Comparison of ENCODE assay signal across 10 cellular contexts in the genomic region with DNA sequence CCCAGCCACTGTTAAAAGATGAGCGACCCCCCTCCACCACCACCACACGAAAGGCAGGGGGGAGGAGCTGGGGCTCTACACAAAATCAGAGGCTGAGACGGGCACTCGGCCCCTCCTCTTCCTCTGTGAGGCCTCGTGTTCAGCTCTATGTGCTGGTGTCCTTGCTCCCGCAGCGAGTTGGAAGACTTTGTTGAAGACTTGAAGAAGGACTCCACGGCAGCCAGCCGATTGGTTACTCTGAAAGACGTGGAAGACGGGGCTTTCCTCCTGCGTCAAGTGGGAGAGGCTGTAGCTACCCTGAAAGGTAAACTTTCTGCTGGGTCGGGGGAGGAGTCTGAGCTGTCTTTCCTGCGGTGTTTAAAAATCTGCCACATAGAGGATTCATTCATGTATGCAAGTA.
DNase-seq lines count a peak whose midpoint lies in the region; ATAC-seq and TF ChIP-seq lines count a peak whose summit lies in the region.
"Had no signal": no experiment of that assay in that cellular context is flagged by ENCODE, and none has a peak within 500 bp of the region (broad histone marks: within the 10 kb centered on the region; RNA-seq: fewer than 3 reads in every experiment).

No MANE protein-coding gene starts in this region.

- H3K27me3 ChIP-seq in breast epithelium: no peaks in the 10 kb centered on the region
- H3K27me3 ChIP-seq in mammary epithelial cell (ENCODE audit: insufficient read depth, low read length): no peaks in the 10 kb centered on the region
- no peaks in the 10 kb centered on the region for H3K27me3 ChIP-seq in endodermal cell (ENCODE audit: control insufficient read depth, insufficient read depth, low read length, poor library complexity, severe bottlenecking)

- no peak overlapping the region for H2AFZ ChIP-seq in mammary epithelial cell (ENCODE audit: low read depth, low read length)

- H3K9me3 Mint-ChIP-seq in activated CD4-positive, alpha-beta memory T cell treated with anti-CD3 and anti-CD28 coated beads, Interleukin-2, amount 10 ng/mL, durations not matched to agents 7 days and 5 days: no peaks in the 10 kb centered on the region
- no peaks in the 10 kb centered on the region for H3K9me3 Mint-ChIP-seq in endodermal cell
- H3K9me3 Mint-ChIP-seq in stimulated activated naive CD8-positive, alpha-beta T cell treated with anti-CD3 and anti-CD28 coated beads, Interleukin-15, amount 100 ng/mL, for 72 hours: no peaks in the 10 kb centered on the region

- H3K4me1 ChIP-seq in breast epithelium (peaks cover 0 to 4% of the 10 kb centered on the region in 2 donors), mammary epithelial cell (ENCODE audit: insufficient read depth, low read length) (peaks cover 3% of the 10 kb centered on the region), endodermal cell (ENCODE audit: control insufficient read depth, insufficient read depth, low read length) (no peaks in the 10 kb centered on the region)

- H3K4me2 ChIP-seq in mammary epithelial cell (ENCODE audit: insufficient read depth, low read depth, low read length): no peak overlapping the region

- peak overlapping the region; percentile 34 to 62 for H3K27ac ChIP-seq in breast epithelium
- no peak overlapping the region for H3K27ac ChIP-seq in mammary epithelial cell (ENCODE audit: insufficient read depth, low read depth, low read length)
- no peak overlapping the region for H3K27ac ChIP-seq in endodermal cell (ENCODE audit: low read depth, low read length)

- no peak overlapping the region for H3K27ac Mint-ChIP-seq in activated CD4-positive, alpha-beta memory T cell treated with anti-CD3 and anti-CD28 coated beads, Interleukin-2, amount 10 ng/mL, durations not matched to agents 7 days and 5 days
- no peak overlapping the region for H3K27ac Mint-ChIP-seq in endodermal cell
- H3K27ac Mint-ChIP-seq in stimulated activated naive CD8-positive, alpha-beta T cell treated with anti-CD3 and anti-CD28 coated beads, Interleukin-15, amount 100 ng/mL, for 72 hours: peak overlapping the region; percentile 81 to 87

- no peaks in the 10 kb centered on the region for H3K9me3 ChIP-seq in breast epithelium
- H3K9me3 ChIP-seq in mammary epithelial cell (replicated peaks; ENCODE audit: insufficient read depth, low read length): no peaks in the 10 kb centered on the region
- no peaks in the 10 kb centered on the region for H3K9me3 ChIP-seq in endodermal cell (ENCODE audit: control insufficient read depth, low read length)

- POLR2A ChIA-PET in activated CD4-positive, alpha-beta memory T cell treated with anti-CD3 and anti-CD28 coated beads, Interleukin-2, amount 10 ng/mL, durations not matched to agents 7 days and 5 days (lab: Charles Lee): no interaction called here

- H3K4me3 Mint-ChIP-seq in activated CD4-positive, alpha-beta memory T cell treated with anti-CD3 and anti-CD28 coated beads, Interleukin-2, amount 10 ng/mL, durations not matched to agents 7 days and 5 days: no peak overlapping the region
- no peak overlapping the region for H3K4me3 Mint-ChIP-seq in endodermal cell
- H3K4me3 Mint-ChIP-seq in stimulated activated naive CD8-positive, alpha-beta T cell treated with anti-CD3 and anti-CD28 coated beads, Interleukin-15, amount 100 ng/mL, for 72 hours: peak overlapping the region; percentile 82 to 87

- no peaks in the 10 kb centered on the region for H3K36me3 Mint-ChIP-seq in activated CD4-positive, alpha-beta memory T cell treated with anti-CD3 and anti-CD28 coated beads, Interleukin-2, amount 10 ng/mL, durations not matched to agents 7 days and 5 days (ENCODE audit: low read depth)
- peaks cover 15% of the 10 kb centered on the region for H3K36me3 Mint-ChIP-seq in endodermal cell (ENCODE audit: low read depth)

- in situ Hi-C loops in mammary epithelial cell (cut with MboI; ENCODE audit: low sequenced_read_pairs in 2 of 2): loop anchor here (10.0 to 25.0 kb wide), 5 partner anchors 145 to 533 kb away; partner anchors contain the start of gene KIAA1217 (in 1 of the 2)

- no peaks in the 10 kb centered on the region for H3K36me3 ChIP-seq in breast epithelium
- H3K36me3 ChIP-seq in mammary epithelial cell (ENCODE audit: insufficient read depth, low read length): peaks cover 10% of the 10 kb centered on the region
- H3K36me3 ChIP-seq in endodermal cell (ENCODE audit: control insufficient read depth, insufficient read depth, low read length): peaks cover 25% of the 10 kb centered on the region

- intact Hi-C loops in breast epithelium (cut with DNase I; ENCODE audit: low total_unique reads): no loop called here
- intact Hi-C loops in mammary epithelial cell (cut with micrococcal nuclease): loop anchor here (1.0 to 5.0 kb wide), 2 partner anchors 158 to 526 kb away; no protein-coding TSS in a partner anchor

- 91% methylated on average over 4 of the region's 14 CpGs for WGBS in mammary epithelial cell (ENCODE audit: low coverage, missing lambda C conversion rate)
- 83 to 94% methylated on average over 8 to 14 of the region's 14 CpGs for WGBS in endodermal cell (ENCODE audit: insufficient coverage in 1 of 2, insufficient read length in 1 of 2), 2 experiments

- no peaks in the 10 kb centered on the region for H4K20me1 ChIP-seq in mammary epithelial cell (ENCODE audit: insufficient read depth, low read length)

- dilution Hi-C loops in mammary epithelial cell (cut with HindIII; ENCODE audit: low sequenced_read_pairs): no loop called here

- no peak overlapping the region for H3K9ac ChIP-seq in mammary epithelial cell (ENCODE audit: insufficient read depth, low read length)
- no peak overlapping the region for H3K9ac ChIP-seq in endodermal cell (ENCODE audit: extremely low read depth, low read length, poor library complexity, severe bottlenecking)

- H3K4me3 ChIP-seq in breast epithelium (no peak overlapping the region), mammary epithelial cell (replicated peaks in 1 of 3; ENCODE audit: insufficient read depth in 1 of 3, low read depth in 2 of 3, low read length in 3 of 3) (no peak overlapping the region), endodermal cell (ENCODE audit: low read length) (no peak overlapping the region)

- peaks cover 6% of the 10 kb centered on the region for H3K4me1 Mint-ChIP-seq in activated CD4-positive, alpha-beta memory T cell treated with anti-CD3 and anti-CD28 coated beads, Interleukin-2, amount 10 ng/mL, durations not matched to agents 7 days and 5 days
- H3K4me1 Mint-ChIP-seq in endodermal cell: peaks cover 6% of the 10 kb centered on the region
- H3K4me1 Mint-ChIP-seq in stimulated activated naive CD8-positive, alpha-beta T cell treated with anti-CD3 and anti-CD28 coated beads, Interleukin-15, amount 100 ng/mL, for 72 hours: peaks cover 16% of the 10 kb centered on the region

- ATAC-seq in stimulated activated naive CD8-positive, alpha-beta T cell treated with anti-CD3 and anti-CD28 coated beads, Interleukin-15, amount 100 ng/mL, for 72 hours: peak; percentile 82
- ATAC-seq in GM19328 (IDR thresholded peaks at IDR 0.05; ENCODE audit: unreplicated experiment): no peak
- no peak for ATAC-seq in GM21576 (IDR thresholded peaks at IDR 0.05; ENCODE audit: unreplicated experiment)
- ATAC-seq: left colon had no signal

- TF ChIP-seq CTCF in breast epithelium (IDR thresholded peaks at IDR 0.05): no peak
- TF ChIP-seq CTCF in mammary epithelial cell (conservative IDR thresholded peaks at IDR 0.05 in 1 of 2, IDR thresholded peaks at IDR 0.05 in 1 of 2; ENCODE audit: extremely low read depth in 1 of 2, insufficient read depth in 1 of 2, low read depth in 1 of 2, low read length in 2 of 2): no peak
- no peak for TF ChIP-seq CTCF in endodermal cell (conservative IDR thresholded peaks at IDR 0.05)

- TF ChIP-seq POLR2A in breast epithelium (IDR thresholded peaks at IDR 0.05): no peak

- no TSS peak for BruUV-seq in mammary epithelial cell (replicated peaks; lab: Mats Ljungman, UMichigan)

- H3K27me3 Mint-ChIP-seq in activated CD4-positive, alpha-beta memory T cell treated with anti-CD3 and anti-CD28 coated beads, Interleukin-2, amount 10 ng/mL, durations not matched to agents 7 days and 5 days: no peaks in the 10 kb centered on the region
- H3K27me3 Mint-ChIP-seq in endodermal cell (ENCODE audit: insufficient read depth): no peaks in the 10 kb centered on the region
- peaks cover 14% of the 10 kb centered on the region for H3K27me3 Mint-ChIP-seq in stimulated activated naive CD8-positive, alpha-beta T cell treated with anti-CD3 and anti-CD28 coated beads, Interleukin-15, amount 100 ng/mL, for 72 hours

- CTCF ChIA-PET in mammary epithelial cell (lab: Charles Lee; ENCODE audit: low non-redundant PET): no interaction called here
- CTCF ChIA-PET in activated CD4-positive, alpha-beta memory T cell treated with anti-CD3 and anti-CD28 coated beads, Interleukin-2, amount 10 ng/mL, durations not matched to agents 7 days and 5 days (lab: Charles Lee): interaction anchor here (0.7 to 4.7 kb wide), 7 partner anchors 8 to 259 kb away, joined by 3 to 33 read pairs (median 4); no protein-coding TSS in a partner anchor

- no peak for DNase-seq in breast epithelium (ENCODE audit: low spot score in 2 of 2)
- no peak for DNase-seq in mammary epithelial cell
- DNase-seq in activated CD4-positive, alpha-beta memory T cell treated with anti-CD3 and anti-CD28 coated beads, Interleukin-2, amount 10 ng/mL, durations not matched to agents 7 days and 5 days: peak; percentile 22
- peak; percentile 62 for DNase-seq in endodermal cell
- DNase-seq in stimulated activated naive CD8-positive, alpha-beta T cell treated with anti-CD3 and anti-CD28 coated beads, Interleukin-15, amount 100 ng/mL, for 72 hours: peak; percentile 35 to 64
- DNase-seq in ecto neural progenitor cell (ENCODE audit: low spot score): no peak
- DNase-seq: left colon, NCI-H146 had no signal

- no peaks in the 10 kb centered on the region for H3K79me2 ChIP-seq in mammary epithelial cell (ENCODE audit: insufficient read depth, low read length)

Comparison
In these comparisons a context has a peak if more than half of its experiments do, and no peak if none do; other contexts are left out.
1. H3K27ac ChIP-seq: peak in breast epithelium (2 of 2); none in mammary epithelial cell (single experiment) and endodermal cell (single experiment).
2. DNase-seq: peak in activated CD4-positive, alpha-beta memory T cell treated with anti-CD3 and anti-CD28 coated beads, Interleukin-2, amount 10 ng/mL, durations not matched to agents 7 days and 5 days (single experiment), endodermal cell (single experiment) and stimulated activated naive CD8-positive, alpha-beta T cell treated with anti-CD3 and anti-CD28 coated beads, Interleukin-15, amount 100 ng/mL, for 72 hours (2 of 2); none in breast epithelium (0 of 2), mammary epithelial cell (single experiment) and ecto neural progenitor cell (single experiment).
3. H3K27ac Mint-ChIP-seq: peak in stimulated activated naive CD8-positive, alpha-beta T cell treated with anti-CD3 and anti-CD28 coated beads, Interleukin-15, amount 100 ng/mL, for 72 hours (2 of 2); none in activated CD4-positive, alpha-beta memory T cell treated with anti-CD3 and anti-CD28 coated beads, Interleukin-2, amount 10 ng/mL, durations not matched to agents 7 days and 5 days (single experiment) and endodermal cell (single experiment).
4. H3K4me3 Mint-ChIP-seq: peak in stimulated activated naive CD8-positive, alpha-beta T cell treated with anti-CD3 and anti-CD28 coated beads, Interleukin-15, amount 100 ng/mL, for 72 hours (2 of 2); none in activated CD4-positive, alpha-beta memory T cell treated with anti-CD3 and anti-CD28 coated beads, Interleukin-2, amount 10 ng/mL, durations not matched to agents 7 days and 5 days (single experiment) and endodermal cell (single experiment).